9 cellular contexts compared by ENCODE assay signal in the genomic region with DNA sequence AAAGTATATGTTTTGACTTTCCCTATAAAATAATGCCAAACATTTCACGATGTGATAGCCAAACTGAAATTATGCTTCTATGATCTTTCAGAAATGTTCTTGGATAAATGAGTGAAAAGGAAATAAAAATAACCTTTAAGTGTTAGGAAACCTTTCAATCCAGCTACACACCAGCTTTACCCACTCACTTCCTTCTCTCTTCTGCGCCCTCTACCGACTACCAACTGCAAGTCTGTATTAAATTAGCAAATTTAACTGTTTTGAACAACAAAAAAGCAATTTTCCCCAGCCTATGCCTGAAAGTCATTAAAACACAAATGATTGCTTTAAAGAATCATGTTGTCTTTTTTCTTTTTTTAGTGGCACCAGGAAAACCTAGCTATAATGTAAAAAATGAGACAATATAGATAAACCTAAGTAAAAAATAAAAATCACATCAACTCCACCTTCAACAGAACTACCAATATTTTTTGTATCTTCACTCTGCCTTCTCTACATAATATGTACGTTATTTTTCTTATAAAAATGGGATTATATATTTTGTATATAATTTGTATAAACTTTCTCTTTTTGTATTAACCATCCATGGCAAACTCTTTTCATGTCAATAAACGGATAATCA. TPM values are rescaled to one million over a fixed set of nuclear protein-coding genes. Genes with fewer than 3 reads are reported as not detected.
DNase-seq lines count a peak whose midpoint lies in the region; ATAC-seq, FAIRE-seq and TF ChIP-seq lines count a peak whose summit lies in the region.
"Had no signal": no experiment of that assay in that cellular context is flagged by ENCODE, and none has a peak within 500 bp of the region (broad histone marks: within the 10 kb centered on the region; RNA-seq: fewer than 3 reads in every experiment).

No MANE protein-coding gene starts in this region.

- H3K27me3 ChIP-seq in A673 (replicated peaks; ENCODE audit: insufficient read depth, low read depth, low read length, poor library complexity) (no peaks in the 10 kb centered on the region), transverse colon (no peaks in the 10 kb centered on the region)

- peak overlapping the region; percentile 16 for H3K27ac Mint-ChIP-seq in activated naive CD8-positive, alpha-beta T cell treated with anti-CD3 and anti-CD28 coated beads, Interleukin-2, amount 50 U/mL, for 24 hours

- no peaks in the 10 kb centered on the region for H3K36me3 Mint-ChIP-seq in activated naive CD8-positive, alpha-beta T cell treated with anti-CD3 and anti-CD28 coated beads, Interleukin-2, amount 50 U/mL, for 24 hours (ENCODE audit: low read depth)

- no peak overlapping the region for H3K4me3 Mint-ChIP-seq in activated naive CD8-positive, alpha-beta T cell treated with anti-CD3 and anti-CD28 coated beads, Interleukin-2, amount 50 U/mL, for 24 hours

- BruUV-seq in A673 (replicated peaks; lab: Mats Ljungman, UMichigan): no TSS peak

- CTCF ChIA-PET in A673 (lab: Charles Lee): interaction anchor here (0.6 to 1.0 kb wide), 3 partner anchors 11 to 1397 kb away, joined by 3 read pairs; partner anchors contain the start of gene PCTP

- TF ChIP-seq EP300 in transverse colon (IDR thresholded peaks at IDR 0.05; ENCODE audit: low read depth): no peak

- POLR2A ChIA-PET in A673 (lab: Charles Lee; ENCODE audit: low non-redundant PET): no interaction called here

- H3K27ac ChIP-seq in A673 (ENCODE audit: low read depth, low read length, poor library complexity, severe bottlenecking) (no peak overlapping the region), transverse colon (no peak overlapping the region)
- H3K27ac ChIP-seq: epithelial cell of prostate had no signal

- no peak overlapping the region for H3K4me3 ChIP-seq in A673 (ENCODE audit: low read depth, low read length, poor library complexity, severe bottlenecking)
- H3K4me3 ChIP-seq in transverse colon: no peak overlapping the region

- no peak for ATAC-seq in activated naive CD8-positive, alpha-beta T cell treated with anti-CD3 and anti-CD28 coated beads, Interleukin-2, amount 50 U/mL, for 24 hours
- no peak for ATAC-seq in GM21576 (IDR thresholded peaks at IDR 0.05; ENCODE audit: unreplicated experiment)
- ATAC-seq in GM21786 (IDR thresholded peaks at IDR 0.05; ENCODE audit: unreplicated experiment): no peak

- 32 to 33% methylated on average over 5 of the region's 5 CpGs for WGBS in transverse colon (ENCODE audit: low coverage in 1 of 2), 2 donors

- peaks cover 17% of the 10 kb centered on the region for H3K27me3 Mint-ChIP-seq in activated naive CD8-positive, alpha-beta T cell treated with anti-CD3 and anti-CD28 coated beads, Interleukin-2, amount 50 U/mL, for 24 hours

- H3K9me3 Mint-ChIP-seq in activated naive CD8-positive, alpha-beta T cell treated with anti-CD3 and anti-CD28 coated beads, Interleukin-2, amount 50 U/mL, for 24 hours: no peaks in the 10 kb centered on the region

- in situ Hi-C loops in GM13976 (cut with MboI; ENCODE audit: low sequenced_read_pairs, unreplicated experiment): no loop called here
- in situ Hi-C loops in transverse colon (cut with MboI; ENCODE audit: low pct_ligation_motif_present in 1 of 4, low pct_unique_long_range_greater_than_20kb in 1 of 4, low sequenced_read_pairs in 3 of 4): no loop called here

- FAIRE-seq in islet of Langerhans (lab: Jason Lieb, UNC): peak; percentile 84

- H3K9me3 ChIP-seq in A673 (ENCODE audit: low read depth, low read length, poor library complexity, severe bottlenecking): no peaks in the 10 kb centered on the region
- H3K9me3 ChIP-seq in transverse colon: no peaks in the 10 kb centered on the region

- DNase-seq in A673 (ENCODE audit: low spot score) (peak; percentile 77), GM13976 (ENCODE audit: low spot score) (peak; percentile 38), NCI-H748 treated with DMSO at 0.1 percent for 48 hours (lab: John Stamatoyannopoulos, UW) (peak; percentile 12), transverse colon (peak; percentile 20)
- DNase-seq in activated naive CD8-positive, alpha-beta T cell treated with anti-CD3 and anti-CD28 coated beads, Interleukin-2, amount 50 U/mL, for 24 hours: peak; percentile 38

- H3K4me1 Mint-ChIP-seq in activated naive CD8-positive, alpha-beta T cell treated with anti-CD3 and anti-CD28 coated beads, Interleukin-2, amount 50 U/mL, for 24 hours: peaks cover 53% of the 10 kb centered on the region

- peak; percentile 87 for TF ChIP-seq CTCF in A673 (conservative IDR thresholded peaks at IDR 0.05; ENCODE audit: low read depth, low read length)
- peak; percentile 58 for TF ChIP-seq CTCF in GM13976 (IDR thresholded peaks at IDR 0.05; ENCODE audit: borderline replicate concordance, control extremely low read depth, extremely low read depth, insufficient read depth, missing control alignments)
- peak; percentile 47 to 65 (median 59) for TF ChIP-seq CTCF in transverse colon (IDR thresholded peaks at IDR 0.05)

- H3K4me1 ChIP-seq in A673 (ENCODE audit: insufficient read depth, low read length, poor library complexity, severe bottlenecking) (peaks cover 72% of the 10 kb centered on the region), transverse colon (peaks cover 0 to 27% (median 15%) of the 10 kb centered on the region in 4 donors)

- intact Hi-C loops in A673 (cut with micrococcal nuclease; ENCODE audit: unreplicated experiment): no loop called here
- intact Hi-C loops in transverse colon (cut with DNase I; ENCODE audit: low total_unique reads): no loop called here

- TF ChIP-seq POLR2A in transverse colon (IDR thresholded peaks at IDR 0.05): no peak

- H3K36me3 ChIP-seq in A673 (ENCODE audit: insufficient read depth, low read length, poor library complexity, severe bottlenecking) (no peaks in the 10 kb centered on the region), transverse colon (no peaks in the 10 kb centered on the region)

RNA-seq across cellular contexts. Expression of gene TMEM100, which starts 13.2 kb away (rescaled TPM):
- total RNA-seq in A673 (2021): 7.9 and 9.3 TPM in 2 replicates
- 1 to 10 TPM in 2 of 4 donors, under 1 TPM in 1, not detected in 1; 1.00 to 7.8 (median 4.1) TPM for total RNA-seq in transverse colon

RNA-seq across cellular contexts. Expression of gene PCTP, which starts 15.0 kb away (rescaled TPM):
- total RNA-seq in A673 (2021) (6.4 and 9.8 TPM in 2 replicates), transverse colon (100 to 1,000 TPM in 1 of 4 donors, 10 to 100 TPM in 2, 1 to 10 TPM in 1; 8.6 to 581 (median 35.0) TPM)

Comparison
In these comparisons a context has a peak if more than half of its experiments do, and no peak if none do; other contexts are left out.
1. DNase-seq: peak in every context shown above with its lines; median percentile 77 in A673; 38 in GM13976; 38 in activated naive CD8-positive, alpha-beta T cell treated with anti-CD3 and anti-CD28 coated beads, Interleukin-2, amount 50 U/mL, for 24 hours; 20 in transverse colon; 12 in NCI-H748 treated with DMSO at 0.1 percent for 48 hours.